24 cellular contexts compared by ENCODE assay signal in genomic region chr11:44694443-44694842, GRCh38. TPM values are rescaled to one million over a fixed set of nuclear protein-coding genes. Genes with fewer than 3 reads are reported as not detected.
DNase-seq lines count a peak whose midpoint lies in the region; ATAC-seq and TF ChIP-seq lines count a peak whose summit lies in the region.
"Had no signal": no experiment of that assay in that cellular context is flagged by ENCODE, and none has a peak within 500 bp of the region (broad histone marks: within the 10 kb centered on the region; RNA-seq: fewer than 3 reads in every experiment).

No MANE protein-coding gene starts in this region.

- H2AK5ac ChIP-seq in neuronal stem cell (ENCODE audit: low read depth, low read length): peak overlapping the region; percentile 66

- no peak overlapping the region for H4K8ac ChIP-seq in neuronal stem cell (ENCODE audit: low read depth, low read length)

- H2BK5ac ChIP-seq in neuronal stem cell (ENCODE audit: low read length): no peak overlapping the region

- H3K9me3 ChIP-seq in neuronal stem cell (replicated peaks in 1 of 2; ENCODE audit: control insufficient read depth in 2 of 2, insufficient read depth in 1 of 2, low read depth in 1 of 2, low read length in 2 of 2) (no peaks in the 10 kb centered on the region), right cardiac atrium (ENCODE audit: control insufficient read depth, low read length) (no peaks in the 10 kb centered on the region)
- H3K9me3 ChIP-seq: gastrocnemius medialis, transverse colon had no signal

- peak overlapping the region; percentile 86 for H3K18ac ChIP-seq in neuronal stem cell (ENCODE audit: low read length)

- H3K79me1 ChIP-seq in neuronal stem cell (ENCODE audit: low read depth, low read length): no peaks in the 10 kb centered on the region

- peak; percentile 51 for DNase-seq in activated CD8-positive, alpha-beta memory T cell treated with anti-CD3 and anti-CD28 coated beads, Interleukin-2, amount 10 ng/mL, durations not matched to agents 7 days and 5 days
- DNase-seq in activated CD8-positive, alpha-beta memory T cell treated with anti-CD3 and anti-CD28 coated beads for 24 hours: no peak
- peak; percentile 37 for DNase-seq in activated CD4-positive, alpha-beta memory T cell treated with anti-CD3 and anti-CD28 coated beads, Interleukin-2, amount 10 ng/mL, durations not matched to agents 7 days and 5 days
- DNase-seq in neuronal stem cell (ENCODE audit: low spot score): no peak
- DNase-seq in chondrocyte (ENCODE audit: low spot score): no peak
- no peak for DNase-seq in right cardiac atrium
- DNase-seq in SIG-M5 treated with dmso at 0.1 percent for 504 hours (lab: John Stamatoyannopoulos, UW; ENCODE audit: unreplicated experiment): no peak
- DNase-seq: activated effector memory CD4-positive, alpha-beta T cell treated with Interleukin-2 at 50 U/mL for 16 hours; activated T-cell treated with anti-CD3 and anti-CD28 coated beads for 4 hours; cerebellar nuclear complex; DMS79 treated with DMSO at 0.1 percent for 48 hours; dorsolateral prefrontal cortex; gastrocnemius medialis; hippocampal formation; mesenchymal stem cell; NCI-H1436 treated with DMSO at 0.1 percent for 48 hours; occipital lobe; SHP77 treated with DMSO at 0.1 percent for 48 hours; stimulated activated CD8-positive, alpha-beta memory T cell treated with anti-CD3 and anti-CD28 coated beads, Interleukin-4, amount 100 ng/mL, for 48 hours; T1000; transverse colon had no signal

- WGBS in neuronal stem cell (ENCODE audit: extremely low coverage in 2 of 2, insufficient read length in 2 of 2, insufficient replicate concordance in 1 of 2), 2 donors: no CpG with 5 or more reads among the region's 12 CpGs
- 89% methylated on average over 12 of the region's 12 CpGs for WGBS in right cardiac atrium

- POLR2A ChIA-PET in activated CD4-positive, alpha-beta memory T cell treated with anti-CD3 and anti-CD28 coated beads, Interleukin-2, amount 10 ng/mL, durations not matched to agents 7 days and 5 days (lab: Charles Lee): interaction anchor here (1.5 kb wide), 1 partner anchor 13 kb away, joined by 4 read pairs; no protein-coding TSS in a partner anchor

- TF ChIP-seq CTCF in chondrocyte (IDR thresholded peaks at IDR 0.05): no peak

- no peak overlapping the region for H3K4ac ChIP-seq in neuronal stem cell (ENCODE audit: low read length)

- ATAC-seq in activated CD8-positive, alpha-beta memory T cell treated with anti-CD3 and anti-CD28 coated beads, Interleukin-2, amount 10 ng/mL, durations not matched to agents 7 days and 5 days: peak; percentile 51
- ATAC-seq in right cardiac atrium: no peak
- ATAC-seq: gastrocnemius medialis had no signal

- no peaks in the 10 kb centered on the region for H3K9me3 Mint-ChIP-seq in activated CD8-positive, alpha-beta memory T cell treated with anti-CD3 and anti-CD28 coated beads, Interleukin-2, amount 10 ng/mL, durations not matched to agents 7 days and 5 days (ENCODE audit: low read depth)
- H3K9me3 Mint-ChIP-seq in IgD-negative memory B cell (no peaks in the 10 kb centered on the region), chondrocyte (ENCODE audit: low read depth) (no peaks in the 10 kb centered on the region)
- no peaks in the 10 kb centered on the region for H3K9me3 Mint-ChIP-seq in activated CD4-positive, alpha-beta memory T cell treated with anti-CD3 and anti-CD28 coated beads, Interleukin-2, amount 10 ng/mL, durations not matched to agents 7 days and 5 days

- H3K36me3 Mint-ChIP-seq in activated CD8-positive, alpha-beta memory T cell treated with anti-CD3 and anti-CD28 coated beads, Interleukin-2, amount 10 ng/mL, durations not matched to agents 7 days and 5 days: no peaks in the 10 kb centered on the region
- H3K36me3 Mint-ChIP-seq in IgD-negative memory B cell (peaks cover 3% of the 10 kb centered on the region), chondrocyte (ENCODE audit: low read depth) (no peaks in the 10 kb centered on the region)
- H3K36me3 Mint-ChIP-seq in activated CD4-positive, alpha-beta memory T cell treated with anti-CD3 and anti-CD28 coated beads, Interleukin-2, amount 10 ng/mL, durations not matched to agents 7 days and 5 days (ENCODE audit: low read depth): no peaks in the 10 kb centered on the region

- H3K4me2 ChIP-seq in neuronal stem cell (ENCODE audit: insufficient read depth, low read length, poor library complexity, severe bottlenecking): no peak overlapping the region
- H3K4me2 ChIP-seq: KMS-11 had no signal

- peaks cover 4% of the 10 kb centered on the region for H3K27me3 Mint-ChIP-seq in activated CD8-positive, alpha-beta memory T cell treated with anti-CD3 and anti-CD28 coated beads, Interleukin-2, amount 10 ng/mL, durations not matched to agents 7 days and 5 days
- H3K27me3 Mint-ChIP-seq in IgD-negative memory B cell (no peaks in the 10 kb centered on the region), chondrocyte (ENCODE audit: low read depth) (peaks cover 6% of the 10 kb centered on the region)
- H3K27me3 Mint-ChIP-seq in activated CD4-positive, alpha-beta memory T cell treated with anti-CD3 and anti-CD28 coated beads, Interleukin-2, amount 10 ng/mL, durations not matched to agents 7 days and 5 days: peaks cover 5% of the 10 kb centered on the region

- H2BK12ac ChIP-seq in neuronal stem cell (ENCODE audit: low read length): no peak overlapping the region

- CTCF ChIA-PET in activated CD8-positive, alpha-beta memory T cell treated with anti-CD3 and anti-CD28 coated beads, Interleukin-2, amount 10 ng/mL, durations not matched to agents 7 days and 5 days (lab: Charles Lee): interaction anchor here (1.5 kb wide), 2 partner anchors 13 to 142 kb away, joined by 4 to 5 read pairs; no protein-coding TSS in a partner anchor
- CTCF ChIA-PET in activated CD4-positive, alpha-beta memory T cell treated with anti-CD3 and anti-CD28 coated beads, Interleukin-2, amount 10 ng/mL, durations not matched to agents 7 days and 5 days (lab: Charles Lee): no interaction called here

- no peak overlapping the region for H2BK120ac ChIP-seq in neuronal stem cell (ENCODE audit: low read depth, low read length)

- H3K4me3 ChIP-seq in neuronal stem cell (ENCODE audit: low read length in 2 of 2) (no peak overlapping the region), right cardiac atrium (ENCODE audit: low read length) (no peak overlapping the region)
- H3K4me3 ChIP-seq: dorsolateral prefrontal cortex, gastrocnemius medialis, transverse colon had no signal

- no peak overlapping the region for H3K23ac ChIP-seq in neuronal stem cell (ENCODE audit: low read depth, low read length, poor library complexity)

- no peak overlapping the region for H3K9ac ChIP-seq in neuronal stem cell (ENCODE audit: low read depth, low read length, poor library complexity)
- H3K9ac ChIP-seq: KMS-11 had no signal

- H2AFZ ChIP-seq in neuronal stem cell (ENCODE audit: low read length): peak overlapping the region; percentile 43

- no peak overlapping the region for H4K91ac ChIP-seq in neuronal stem cell (ENCODE audit: low read depth, low read length, poor library complexity)

- peak overlapping the region; percentile 87 for H2BK15ac ChIP-seq in neuronal stem cell (ENCODE audit: low read length)

- H3K27ac Mint-ChIP-seq in activated CD8-positive, alpha-beta memory T cell treated with anti-CD3 and anti-CD28 coated beads, Interleukin-2, amount 10 ng/mL, durations not matched to agents 7 days and 5 days: peak overlapping the region; percentile 36
- H3K27ac Mint-ChIP-seq in IgD-negative memory B cell: no peak overlapping the region
- peak overlapping the region; percentile 26 for H3K27ac Mint-ChIP-seq in activated CD4-positive, alpha-beta memory T cell treated with anti-CD3 and anti-CD28 coated beads, Interleukin-2, amount 10 ng/mL, durations not matched to agents 7 days and 5 days
- no peak overlapping the region for H3K27ac Mint-ChIP-seq in chondrocyte (ENCODE audit: unreplicated experiment)

- peaks cover 0 to 13% (median 0%) of the 10 kb centered on the region in 3 experiments for H3K27me3 ChIP-seq in neuronal stem cell (ENCODE audit: control insufficient read depth in 3 of 3, insufficient read depth in 3 of 3, low read depth in 1 of 3, low read length in 3 of 3)
- no peaks in the 10 kb centered on the region for H3K27me3 ChIP-seq in right cardiac atrium (ENCODE audit: control insufficient read depth, insufficient read depth)
- H3K27me3 ChIP-seq: dorsolateral prefrontal cortex, gastrocnemius medialis had no signal

- no peak overlapping the region for H3K27ac ChIP-seq in neuronal stem cell (replicated peaks; ENCODE audit: low read length)
- no peak overlapping the region for H3K27ac ChIP-seq in right cardiac atrium (ENCODE audit: low read length)
- H3K27ac ChIP-seq: dorsolateral prefrontal cortex, gastrocnemius medialis, KMS-11, transverse colon had no signal

- H3K4me1 ChIP-seq in neuronal stem cell (ENCODE audit: control insufficient read depth in 2 of 2, insufficient read depth in 1 of 2, low read depth in 1 of 2, low read length in 2 of 2) (peaks cover 0 to 15% of the 10 kb centered on the region in 2 donors), right cardiac atrium (ENCODE audit: control insufficient read depth, insufficient read depth, low read length) (peaks cover 3% of the 10 kb centered on the region)
- H3K4me1 ChIP-seq: transverse colon had no signal

- H3K4me1 Mint-ChIP-seq in activated CD8-positive, alpha-beta memory T cell treated with anti-CD3 and anti-CD28 coated beads, Interleukin-2, amount 10 ng/mL, durations not matched to agents 7 days and 5 days: peaks cover 9% of the 10 kb centered on the region
- H3K4me1 Mint-ChIP-seq in IgD-negative memory B cell: peaks cover 0 to 7% (median 6%) of the 10 kb centered on the region in 3 donors
- peaks cover 8% of the 10 kb centered on the region for H3K4me1 Mint-ChIP-seq in activated CD4-positive, alpha-beta memory T cell treated with anti-CD3 and anti-CD28 coated beads, Interleukin-2, amount 10 ng/mL, durations not matched to agents 7 days and 5 days
- no peaks in the 10 kb centered on the region for H3K4me1 Mint-ChIP-seq in chondrocyte (ENCODE audit: low read depth)

- intact Hi-C loops in right cardiac atrium (cut with DNase I): no loop called here

- H3K36me3 ChIP-seq in neuronal stem cell (replicated peaks in 1 of 2; ENCODE audit: control insufficient read depth in 2 of 2, insufficient read depth in 2 of 2, low read length in 2 of 2): no peaks in the 10 kb centered on the region
- H3K36me3 ChIP-seq: gastrocnemius medialis, transverse colon had no signal

- no peak overlapping the region for H3K14ac ChIP-seq in neuronal stem cell (ENCODE audit: low read length)

- H3K4me3 Mint-ChIP-seq in activated CD8-positive, alpha-beta memory T cell treated with anti-CD3 and anti-CD28 coated beads, Interleukin-2, amount 10 ng/mL, durations not matched to agents 7 days and 5 days: no peak overlapping the region
- H3K4me3 Mint-ChIP-seq in IgD-negative memory B cell (peak overlapping the region in 3 of 4 donors; percentile 28 to 72 (median 56)), chondrocyte (ENCODE audit: unreplicated experiment) (no peak overlapping the region)
- no peak overlapping the region for H3K4me3 Mint-ChIP-seq in activated CD4-positive, alpha-beta memory T cell treated with anti-CD3 and anti-CD28 coated beads, Interleukin-2, amount 10 ng/mL, durations not matched to agents 7 days and 5 days

RNA-seq across cellular contexts. Expression of gene TSPAN18, which starts 32.3 kb away (rescaled TPM):
- total RNA-seq in activated CD8-positive, alpha-beta memory T cell treated with anti-CD3 and anti-CD28 coated beads, Interleukin-2, amount 10 ng/mL, durations not matched to agents 7 days and 5 days: 1 to 10 TPM; 3.8 to 6.1 TPM
- polyA plus RNA-seq in IgD-negative memory B cell: 2.1 TPM
- 10 to 100 TPM; 38.7 to 42.3 TPM for total RNA-seq in activated CD4-positive, alpha-beta memory T cell treated with anti-CD3 and anti-CD28 coated beads, Interleukin-2, amount 10 ng/mL, durations not matched to agents 7 days and 5 days
- polyA plus RNA-seq in neuronal stem cell (2013, experiment 1 of 2): 144 TPM
- 146 TPM for polyA plus RNA-seq in neuronal stem cell (2013, experiment 2 of 2)
- 4.0 to 4.9 TPM (median 4.6 TPM) in 3 replicates for total RNA-seq in chondrocyte
- 100 to 1,000 TPM; 158 to 236 (median 207) TPM for total RNA-seq in right cardiac atrium
- 120 TPM for polyA plus RNA-seq in right cardiac atrium
- total RNA-seq: NCI-H460 had no signal

Comparison
In these comparisons a context has a peak if more than half of its experiments do, and no peak if none do; other contexts are left out.
1. DNase-seq: peak in activated CD8-positive, alpha-beta memory T cell treated with anti-CD3 and anti-CD28 coated beads, Interleukin-2, amount 10 ng/mL, durations not matched to agents 7 days and 5 days (single experiment) and activated CD4-positive, alpha-beta memory T cell treated with anti-CD3 and anti-CD28 coated beads, Interleukin-2, amount 10 ng/mL, durations not matched to agents 7 days and 5 days (single experiment); none in activated CD8-positive, alpha-beta memory T cell treated with anti-CD3 and anti-CD28 coated beads for 24 hours (single experiment), neuronal stem cell (single experiment), chondrocyte (single experiment), right cardiac atrium (0 of 3) and SIG-M5 treated with dmso at 0.1 percent for 504 hours (single experiment).
2. H3K27ac Mint-ChIP-seq: peak in activated CD8-positive, alpha-beta memory T cell treated with anti-CD3 and anti-CD28 coated beads, Interleukin-2, amount 10 ng/mL, durations not matched to agents 7 days and 5 days (single experiment) and activated CD4-positive, alpha-beta memory T cell treated with anti-CD3 and anti-CD28 coated beads, Interleukin-2, amount 10 ng/mL, durations not matched to agents 7 days and 5 days (single experiment); none in IgD-negative memory B cell (0 of 3) and chondrocyte (single experiment).
3. H3K4me3 Mint-ChIP-seq: peak in IgD-negative memory B cell (3 of 4); none in activated CD8-positive, alpha-beta memory T cell treated with anti-CD3 and anti-CD28 coated beads, Interleukin-2, amount 10 ng/mL, durations not matched to agents 7 days and 5 days (single experiment), activated CD4-positive, alpha-beta memory T cell treated with anti-CD3 and anti-CD28 coated beads, Interleukin-2, amount 10 ng/mL, durations not matched to agents 7 days and 5 days (single experiment) and chondrocyte (single experiment).